ENCODE assay signal across 1 cellular context in the genomic region with DNA sequence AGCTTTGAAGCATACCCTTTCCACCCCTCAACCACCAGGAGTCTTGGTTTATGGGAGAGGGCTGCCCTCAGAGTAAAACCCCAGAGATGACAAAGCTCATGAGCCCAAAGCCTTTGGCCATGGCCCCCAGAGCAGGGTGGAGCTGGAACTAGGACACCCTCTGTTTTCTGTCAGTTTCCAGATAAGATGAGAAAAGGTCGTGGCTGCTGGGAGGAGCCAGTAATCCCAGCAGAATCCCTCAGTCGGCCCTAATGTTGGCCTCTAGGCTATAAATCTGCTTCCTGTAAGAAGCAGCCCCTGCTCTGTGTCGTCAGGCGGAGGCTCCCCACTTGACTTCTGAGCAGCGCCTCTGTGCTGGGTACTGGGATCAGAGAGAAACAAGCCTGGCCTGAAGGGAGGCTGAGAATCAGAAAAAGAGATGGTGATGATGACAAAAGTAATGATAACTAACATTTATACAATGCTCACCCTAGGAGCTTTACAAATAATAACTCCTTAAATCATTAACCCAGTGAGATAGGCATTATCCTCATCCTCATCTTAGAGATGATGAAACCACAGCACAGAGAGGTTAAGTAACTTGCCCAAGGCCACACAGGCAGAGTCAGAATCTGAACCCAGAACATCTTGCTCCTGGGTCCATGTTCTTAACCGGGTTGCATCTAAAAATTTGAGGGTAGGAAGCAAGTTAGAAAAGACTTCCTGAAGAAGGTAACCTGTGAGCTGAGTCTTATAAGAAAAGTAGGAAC.
TF ChIP-seq lines count a peak whose summit lies in the region.

No MANE protein-coding gene starts in this region.

TF ChIP-seq in GM23338, 12 proteins besides CTCF, POLR2A, EP300 and RAD21:
- TF ChIP-seq, protein P1, sequence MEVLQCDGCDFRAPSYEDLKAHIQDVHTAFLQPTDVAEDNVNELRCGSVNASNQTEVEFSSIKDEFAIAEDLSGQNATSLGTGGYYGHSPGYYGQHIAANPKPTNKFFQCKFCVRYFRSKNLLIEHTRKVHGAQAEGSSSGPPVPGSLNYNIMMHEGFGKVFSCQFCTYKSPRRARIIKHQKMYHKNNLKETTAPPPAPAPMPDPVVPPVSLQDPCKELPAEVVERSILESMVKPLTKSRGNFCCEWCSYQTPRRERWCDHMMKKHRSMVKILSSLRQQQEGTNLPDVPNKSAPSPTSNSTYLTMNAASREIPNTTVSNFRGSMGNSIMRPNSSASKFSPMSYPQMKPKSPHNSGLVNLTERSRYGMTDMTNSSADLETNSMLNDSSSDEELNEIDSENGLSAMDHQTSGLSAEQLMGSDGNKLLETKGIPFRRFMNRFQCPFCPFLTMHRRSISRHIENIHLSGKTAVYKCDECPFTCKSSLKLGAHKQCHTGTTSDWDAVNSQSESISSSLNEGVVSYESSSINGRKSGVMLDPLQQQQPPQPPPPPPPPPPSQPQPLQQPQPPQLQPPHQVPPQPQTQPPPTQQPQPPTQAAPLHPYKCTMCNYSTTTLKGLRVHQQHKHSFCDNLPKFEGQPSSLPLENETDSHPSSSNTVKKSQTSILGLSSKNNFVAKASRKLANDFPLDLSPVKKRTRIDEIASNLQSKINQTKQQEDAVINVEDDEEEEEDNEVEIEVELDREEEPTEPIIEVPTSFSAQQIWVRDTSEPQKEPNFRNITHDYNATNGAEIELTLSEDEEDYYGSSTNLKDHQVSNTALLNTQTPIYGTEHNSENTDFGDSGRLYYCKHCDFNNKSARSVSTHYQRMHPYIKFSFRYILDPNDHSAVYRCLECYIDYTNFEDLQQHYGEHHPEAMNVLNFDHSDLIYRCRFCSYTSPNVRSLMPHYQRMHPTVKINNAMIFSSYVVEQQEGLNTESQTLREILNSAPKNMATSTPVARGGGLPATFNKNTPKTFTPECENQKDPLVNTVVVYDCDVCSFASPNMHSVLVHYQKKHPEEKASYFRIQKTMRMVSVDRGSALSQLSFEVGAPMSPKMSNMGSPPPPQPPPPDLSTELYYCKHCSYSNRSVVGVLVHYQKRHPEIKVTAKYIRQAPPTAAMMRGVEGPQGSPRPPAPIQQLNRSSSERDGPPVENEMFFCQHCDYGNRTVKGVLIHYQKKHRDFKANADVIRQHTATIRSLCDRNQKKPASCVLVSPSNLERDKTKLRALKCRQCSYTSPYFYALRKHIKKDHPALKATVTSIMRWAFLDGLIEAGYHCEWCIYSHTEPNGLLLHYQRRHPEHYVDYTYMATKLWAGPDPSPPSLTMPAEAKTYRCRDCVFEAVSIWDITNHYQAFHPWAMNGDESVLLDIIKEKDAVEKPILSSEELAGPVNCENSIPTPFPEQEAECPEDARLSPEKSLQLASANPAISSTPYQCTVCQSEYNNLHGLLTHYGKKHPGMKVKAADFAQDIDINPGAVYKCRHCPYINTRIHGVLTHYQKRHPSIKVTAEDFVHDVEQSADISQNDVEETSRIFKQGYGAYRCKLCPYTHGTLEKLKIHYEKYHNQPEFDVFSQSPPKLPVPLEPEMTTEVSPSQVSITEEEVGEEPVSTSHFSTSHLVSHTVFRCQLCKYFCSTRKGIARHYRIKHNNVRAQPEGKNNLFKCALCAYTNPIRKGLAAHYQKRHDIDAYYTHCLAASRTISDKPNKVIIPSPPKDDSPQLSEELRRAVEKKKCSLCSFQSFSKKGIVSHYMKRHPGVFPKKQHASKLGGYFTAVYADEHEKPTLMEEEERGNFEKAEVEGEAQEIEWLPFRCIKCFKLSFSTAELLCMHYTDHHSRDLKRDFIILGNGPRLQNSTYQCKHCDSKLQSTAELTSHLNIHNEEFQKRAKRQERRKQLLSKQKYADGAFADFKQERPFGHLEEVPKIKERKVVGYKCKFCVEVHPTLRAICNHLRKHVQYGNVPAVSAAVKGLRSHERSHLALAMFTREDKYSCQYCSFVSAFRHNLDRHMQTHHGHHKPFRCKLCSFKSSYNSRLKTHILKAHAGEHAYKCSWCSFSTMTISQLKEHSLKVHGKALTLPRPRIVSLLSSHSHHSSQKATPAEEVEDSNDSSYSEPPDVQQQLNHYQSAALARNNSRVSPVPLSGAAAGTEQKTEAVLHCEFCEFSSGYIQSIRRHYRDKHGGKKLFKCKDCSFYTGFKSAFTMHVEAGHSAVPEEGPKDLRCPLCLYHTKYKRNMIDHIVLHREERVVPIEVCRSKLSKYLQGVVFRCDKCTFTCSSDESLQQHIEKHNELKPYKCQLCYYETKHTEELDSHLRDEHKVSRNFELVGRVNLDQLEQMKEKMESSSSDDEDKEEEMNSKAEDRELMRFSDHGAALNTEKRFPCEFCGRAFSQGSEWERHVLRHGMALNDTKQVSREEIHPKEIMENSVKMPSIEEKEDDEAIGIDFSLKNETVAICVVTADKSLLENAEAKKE (CRISPR knock-in tag; IDR thresholded peaks at IDR 0.05), result no peak
- TF ChIP-seq EZH2phosphoT487 (IDR thresholded peaks at IDR 0.05; ENCODE audit: unreplicated experiment), result no peak
- no peak for TF ChIP-seq NANOG (IDR thresholded peaks at IDR 0.05; ENCODE audit: borderline replicate concordance)
- no peak for TF ChIP-seq ZNF331 (CRISPR knock-in tag; IDR thresholded peaks at IDR 0.05; ENCODE audit: low read depth)
- TF ChIP-seq ZNF114 (CRISPR knock-in tag; IDR thresholded peaks at IDR 0.05), result no peak
- TF ChIP-seq JUNB (IDR thresholded peaks at IDR 0.05; ENCODE audit: unreplicated experiment), result no peak
- TF ChIP-seq, protein P2, sequence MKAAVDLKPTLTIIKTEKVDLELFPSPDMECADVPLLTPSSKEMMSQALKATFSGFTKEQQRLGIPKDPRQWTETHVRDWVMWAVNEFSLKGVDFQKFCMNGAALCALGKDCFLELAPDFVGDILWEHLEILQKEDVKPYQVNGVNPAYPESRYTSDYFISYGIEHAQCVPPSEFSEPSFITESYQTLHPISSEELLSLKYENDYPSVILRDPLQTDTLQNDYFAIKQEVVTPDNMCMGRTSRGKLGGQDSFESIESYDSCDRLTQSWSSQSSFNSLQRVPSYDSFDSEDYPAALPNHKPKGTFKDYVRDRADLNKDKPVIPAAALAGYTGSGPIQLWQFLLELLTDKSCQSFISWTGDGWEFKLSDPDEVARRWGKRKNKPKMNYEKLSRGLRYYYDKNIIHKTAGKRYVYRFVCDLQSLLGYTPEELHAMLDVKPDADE (IDR thresholded peaks at IDR 0.05), result no peak
- TF ChIP-seq STAT1 (IDR thresholded peaks at IDR 0.05; ENCODE audit: unreplicated experiment), result no peak
- no peak for TF ChIP-seq EZH2 (IDR thresholded peaks at IDR 0.05; ENCODE audit: low read depth, unreplicated experiment)
- no peak for TF ChIP-seq POLR2AphosphoS5 (IDR thresholded peaks at IDR 0.05; ENCODE audit: low read depth)
- no peak for TF ChIP-seq CREB1 (CRISPR knock-in tag; IDR thresholded peaks at IDR 0.05; ENCODE audit: low read depth)
- TF ChIP-seq, protein P3, sequence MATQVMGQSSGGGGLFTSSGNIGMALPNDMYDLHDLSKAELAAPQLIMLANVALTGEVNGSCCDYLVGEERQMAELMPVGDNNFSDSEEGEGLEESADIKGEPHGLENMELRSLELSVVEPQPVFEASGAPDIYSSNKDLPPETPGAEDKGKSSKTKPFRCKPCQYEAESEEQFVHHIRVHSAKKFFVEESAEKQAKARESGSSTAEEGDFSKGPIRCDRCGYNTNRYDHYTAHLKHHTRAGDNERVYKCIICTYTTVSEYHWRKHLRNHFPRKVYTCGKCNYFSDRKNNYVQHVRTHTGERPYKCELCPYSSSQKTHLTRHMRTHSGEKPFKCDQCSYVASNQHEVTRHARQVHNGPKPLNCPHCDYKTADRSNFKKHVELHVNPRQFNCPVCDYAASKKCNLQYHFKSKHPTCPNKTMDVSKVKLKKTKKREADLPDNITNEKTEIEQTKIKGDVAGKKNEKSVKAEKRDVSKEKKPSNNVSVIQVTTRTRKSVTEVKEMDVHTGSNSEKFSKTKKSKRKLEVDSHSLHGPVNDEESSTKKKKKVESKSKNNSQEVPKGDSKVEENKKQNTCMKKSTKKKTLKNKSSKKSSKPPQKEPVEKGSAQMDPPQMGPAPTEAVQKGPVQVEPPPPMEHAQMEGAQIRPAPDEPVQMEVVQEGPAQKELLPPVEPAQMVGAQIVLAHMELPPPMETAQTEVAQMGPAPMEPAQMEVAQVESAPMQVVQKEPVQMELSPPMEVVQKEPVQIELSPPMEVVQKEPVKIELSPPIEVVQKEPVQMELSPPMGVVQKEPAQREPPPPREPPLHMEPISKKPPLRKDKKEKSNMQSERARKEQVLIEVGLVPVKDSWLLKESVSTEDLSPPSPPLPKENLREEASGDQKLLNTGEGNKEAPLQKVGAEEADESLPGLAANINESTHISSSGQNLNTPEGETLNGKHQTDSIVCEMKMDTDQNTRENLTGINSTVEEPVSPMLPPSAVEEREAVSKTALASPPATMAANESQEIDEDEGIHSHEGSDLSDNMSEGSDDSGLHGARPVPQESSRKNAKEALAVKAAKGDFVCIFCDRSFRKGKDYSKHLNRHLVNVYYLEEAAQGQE (IDR thresholded peaks at IDR 0.05; ENCODE audit: unreplicated experiment), result no peak
